Comparison of ENCODE assay signal across 1 cellular context in the genomic region with DNA sequence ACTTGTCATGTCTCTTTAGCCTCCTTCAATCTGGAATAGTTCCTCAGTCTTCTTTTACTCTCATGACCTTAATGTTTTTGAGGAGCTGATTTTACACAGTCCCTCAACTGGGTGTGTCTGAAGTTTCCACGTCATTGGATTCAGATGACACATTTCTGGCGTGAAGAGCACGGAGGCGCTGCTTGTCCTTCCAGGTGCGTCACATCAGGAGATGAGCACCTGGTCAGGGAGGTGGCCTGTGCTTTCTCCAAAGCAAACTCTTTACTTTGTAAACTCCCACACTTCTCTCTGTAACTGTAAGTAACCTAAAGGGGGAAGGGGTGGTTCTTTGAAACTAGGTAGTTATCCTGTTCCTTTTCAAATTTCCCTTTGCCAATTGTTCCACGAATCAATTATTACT.
TF ChIP-seq lines count a peak whose summit lies in the region.

No MANE protein-coding gene starts in this region.

TF ChIP-seq in GM12878, 131 proteins besides CTCF, POLR2A, EP300 and RAD21:
- TF ChIP-seq CREM (IDR thresholded peaks at IDR 0.05; ENCODE audit: low read depth) (peak; percentile 79; the same call in 1 of the 2 replicates), CREB1 (IDR thresholded peaks at IDR 0.05; ENCODE audit: low read depth) (peak; percentile 91)
- TF ChIP-seq, protein P1, sequence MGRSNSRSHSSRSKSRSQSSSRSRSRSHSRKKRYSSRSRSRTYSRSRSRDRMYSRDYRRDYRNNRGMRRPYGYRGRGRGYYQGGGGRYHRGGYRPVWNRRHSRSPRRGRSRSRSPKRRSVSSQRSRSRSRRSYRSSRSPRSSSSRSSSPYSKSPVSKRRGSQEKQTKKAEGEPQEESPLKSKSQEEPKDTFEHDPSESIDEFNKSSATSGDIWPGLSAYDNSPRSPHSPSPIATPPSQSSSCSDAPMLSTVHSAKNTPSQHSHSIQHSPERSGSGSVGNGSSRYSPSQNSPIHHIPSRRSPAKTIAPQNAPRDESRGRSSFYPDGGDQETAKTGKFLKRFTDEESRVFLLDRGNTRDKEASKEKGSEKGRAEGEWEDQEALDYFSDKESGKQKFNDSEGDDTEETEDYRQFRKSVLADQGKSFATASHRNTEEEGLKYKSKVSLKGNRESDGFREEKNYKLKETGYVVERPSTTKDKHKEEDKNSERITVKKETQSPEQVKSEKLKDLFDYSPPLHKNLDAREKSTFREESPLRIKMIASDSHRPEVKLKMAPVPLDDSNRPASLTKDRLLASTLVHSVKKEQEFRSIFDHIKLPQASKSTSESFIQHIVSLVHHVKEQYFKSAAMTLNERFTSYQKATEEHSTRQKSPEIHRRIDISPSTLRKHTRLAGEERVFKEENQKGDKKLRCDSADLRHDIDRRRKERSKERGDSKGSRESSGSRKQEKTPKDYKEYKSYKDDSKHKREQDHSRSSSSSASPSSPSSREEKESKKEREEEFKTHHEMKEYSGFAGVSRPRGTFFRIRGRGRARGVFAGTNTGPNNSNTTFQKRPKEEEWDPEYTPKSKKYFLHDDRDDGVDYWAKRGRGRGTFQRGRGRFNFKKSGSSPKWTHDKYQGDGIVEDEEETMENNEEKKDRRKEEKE (IDR thresholded peaks at IDR 0.05), result no peak
